Comparison of ENCODE assay signal across 7 cellular contexts in the genomic region with DNA sequence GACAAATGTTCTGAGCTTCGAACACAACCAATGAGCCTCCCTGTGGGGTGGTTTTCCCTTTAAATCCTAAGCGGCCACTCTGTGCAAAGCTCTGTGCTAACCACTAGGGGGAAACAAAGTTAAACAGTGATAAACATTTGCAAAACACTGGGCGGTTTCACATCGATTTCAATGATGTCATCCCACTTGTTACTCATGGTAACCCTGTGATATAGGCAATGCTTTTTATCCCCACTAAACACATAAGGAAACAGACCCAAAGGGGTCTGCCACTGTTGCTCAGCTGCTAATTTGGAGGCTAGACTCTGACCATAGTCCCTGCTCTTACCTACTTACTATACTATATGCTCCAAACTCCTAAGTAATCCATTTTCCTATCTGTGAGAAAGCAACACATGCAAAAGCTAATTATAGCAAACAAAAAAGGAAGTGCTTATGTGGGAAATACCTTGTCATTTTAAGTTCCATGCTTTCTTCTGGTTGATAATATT. TPM values are rescaled to one million over a fixed set of nuclear protein-coding genes. Genes with fewer than 3 reads are reported as not detected.
DNase-seq lines count a peak whose midpoint lies in the region; ATAC-seq and TF ChIP-seq lines count a peak whose summit lies in the region.

No MANE protein-coding gene starts in this region.

- no peak for TF ChIP-seq POLR2A in Peyer's patch (IDR thresholded peaks at IDR 0.05)

- peaks cover 0 to 21% (median 0%) of the 10 kb centered on the region in 3 donors for H3K36me3 ChIP-seq in Peyer's patch

- no peaks in the 10 kb centered on the region for H3K9me3 ChIP-seq in Peyer's patch

- no peaks in the 10 kb centered on the region for H3K9me3 Mint-ChIP-seq in activated naive CD8-positive, alpha-beta T cell treated with anti-CD3 and anti-CD28 coated beads for 36 hours

- intact Hi-C loops in left cardiac atrium (cut with DNase I) = loop anchor here (5.0 kb wide), 2 partner anchors 76 to 81 kb away; no protein-coding TSS in a partner anchor
- intact Hi-C loops in sciatic nerve (cut with DNase I) = loop anchor here (10.0 kb wide), 1 partner anchor 74 kb away; no protein-coding TSS in a partner anchor

- no peak overlapping the region for H3K27ac Mint-ChIP-seq in activated naive CD8-positive, alpha-beta T cell treated with anti-CD3 and anti-CD28 coated beads for 36 hours

- no peak overlapping the region for H3K4me3 ChIP-seq in Peyer's patch

- H3K4me1 ChIP-seq in Peyer's patch = peaks cover 0 to 11% (median 0%) of the 10 kb centered on the region in 4 donors

- H3K36me3 Mint-ChIP-seq in activated naive CD8-positive, alpha-beta T cell treated with anti-CD3 and anti-CD28 coated beads for 36 hours = no peaks in the 10 kb centered on the region

- ATAC-seq in left cardiac atrium (peak; percentile 73 to 87), sciatic nerve (peak; percentile 74)

- H3K4me1 Mint-ChIP-seq in activated naive CD8-positive, alpha-beta T cell treated with anti-CD3 and anti-CD28 coated beads for 36 hours = peaks cover 16% of the 10 kb centered on the region

- H3K27ac ChIP-seq in Peyer's patch = peak overlapping the region in 1 of 4 donors; percentile 27

- H3K4me3 Mint-ChIP-seq in activated naive CD8-positive, alpha-beta T cell treated with anti-CD3 and anti-CD28 coated beads for 36 hours = no peak overlapping the region

- TF ChIP-seq CTCF in GM12873 (IDR thresholded peaks at IDR 0.05; ENCODE audit: insufficient read depth, low read depth, low read length, missing control alignments) (peak; percentile 77), Peyer's patch (IDR thresholded peaks at IDR 0.05) (peak; percentile 23 to 91 (median 64))

- H3K27me3 ChIP-seq in Peyer's patch = no peaks in the 10 kb centered on the region

- DNase-seq in HCEC 1CT (peak; percentile 86), Kasumi-1 (lab: John Stamatoyannopoulos, UW) (peak; percentile 70 to 84), Peyer's patch (peak in 2 of 3 donors; percentile 22 to 72), left cardiac atrium (peak; percentile 39), sciatic nerve (ENCODE audit: low spot score) (peak; percentile 64)
- peak; percentile 41 for DNase-seq in activated naive CD8-positive, alpha-beta T cell treated with anti-CD3 and anti-CD28 coated beads for 36 hours

- peaks cover 16% of the 10 kb centered on the region for H3K27me3 Mint-ChIP-seq in activated naive CD8-positive, alpha-beta T cell treated with anti-CD3 and anti-CD28 coated beads for 36 hours

RNA-seq across cellular contexts. Expression of a gene that starts 57.3 kb away (rescaled TPM):
- total RNA-seq in Peyer's patch (10 to 100 TPM; 17.3 to 53.6 (median 37.4) TPM), left cardiac atrium (1 to 10 TPM; 6.8 to 8.5 TPM), sciatic nerve (1.0 TPM)
- total RNA-seq in activated naive CD8-positive, alpha-beta T cell treated with anti-CD3 and anti-CD28 coated beads for 36 hours = 1 to 10 TPM; 1.2 to 1.4 TPM
